9 cellular contexts compared by ENCODE assay signal in genomic region chr3:183285828-183286457, GRCh38. TPM values are rescaled to one million over a fixed set of nuclear protein-coding genes. Genes with fewer than 3 reads are reported as not detected.
DNase-seq lines count a peak whose midpoint lies in the region; ATAC-seq and TF ChIP-seq lines count a peak whose summit lies in the region.
"Had no signal": no experiment of that assay in that cellular context is flagged by ENCODE, and none has a peak within 500 bp of the region (broad histone marks: within the 10 kb centered on the region; RNA-seq: fewer than 3 reads in every experiment).

No MANE protein-coding gene starts in this region.

- WGBS in gastroesophageal sphincter (ENCODE audit: low coverage in 1 of 2), 2 donors = 30 to 44% methylated on average over 4 to 5 of the region's 10 CpGs
- 19% methylated on average over 10 of the region's 10 CpGs for WGBS in prostate gland

- peak; percentile 39; the same call in 1 of the 2 replicates for TF ChIP-seq POLR2A in Raji (IDR thresholded peaks at IDR 0.05; ENCODE audit: insufficient read depth, low read depth, low read length)
- TF ChIP-seq POLR2A in gastroesophageal sphincter (IDR thresholded peaks at IDR 0.05) = no peak
- no peak for TF ChIP-seq POLR2A in prostate gland (IDR thresholded peaks at IDR 0.05)

- no peak for TF ChIP-seq CTCF in gastroesophageal sphincter (IDR thresholded peaks at IDR 0.05)
- no peak for TF ChIP-seq CTCF in prostate gland (IDR thresholded peaks at IDR 0.05)
- TF ChIP-seq CTCF in upper lobe of right lung (IDR thresholded peaks at IDR 0.05) = no peak

- no peaks in the 10 kb centered on the region for H3K9me3 ChIP-seq in gastroesophageal sphincter
- no peaks in the 10 kb centered on the region for H3K9me3 ChIP-seq in prostate gland
- no peaks in the 10 kb centered on the region for H3K9me3 ChIP-seq in upper lobe of right lung

- intact Hi-C loops in prostate gland (cut with DNase I) (no loop called here), upper lobe of right lung (cut with DNase I) (no loop called here)

- H3K4me3 ChIP-seq in gastroesophageal sphincter = no peak overlapping the region
- H3K4me3 ChIP-seq in prostate gland = no peak overlapping the region
- H3K4me3 ChIP-seq in upper lobe of right lung = no peak overlapping the region
- H3K4me3 ChIP-seq: cardiac muscle cell had no signal

- no peaks in the 10 kb centered on the region for H3K27me3 ChIP-seq in gastroesophageal sphincter
- no peaks in the 10 kb centered on the region for H3K27me3 ChIP-seq in prostate gland (replicated peaks; ENCODE audit: insufficient read depth)
- H3K27me3 ChIP-seq in upper lobe of right lung = no peaks in the 10 kb centered on the region
- H3K27me3 ChIP-seq: cardiac muscle cell had no signal

- ATAC-seq in GM21360 (IDR thresholded peaks at IDR 0.05; ENCODE audit: unreplicated experiment) = peak; percentile 98
- ATAC-seq in gastroesophageal sphincter = peak; percentile 93
- peak; percentile 97 for ATAC-seq in upper lobe of right lung

- H3K36me3 ChIP-seq in gastroesophageal sphincter (no peaks in the 10 kb centered on the region), prostate gland (no peaks in the 10 kb centered on the region), upper lobe of right lung (no peaks in the 10 kb centered on the region)
- H3K36me3 ChIP-seq: cardiac muscle cell had no signal

- peak; percentile 99 for DNase-seq in COLO829 (ENCODE audit: low spot score)
- DNase-seq in HS-5 (ENCODE audit: low read depth) = peak; percentile 94
- DNase-seq in activated gamma-delta T cell treated with anti-CD3 and anti-CD28 coated beads, Interleukin-2, amount 50 U/mL, for 16 hours (ENCODE audit: low read depth) = peak; percentile 88
- DNase-seq in prostate gland (ENCODE audit: low spot score) = peak; percentile 83
- DNase-seq in upper lobe of right lung = peak; percentile 89

- H3K27ac ChIP-seq in gastroesophageal sphincter (peak overlapping the region in 3 of 4 donors; percentile 34 to 67 (median 63)), prostate gland (peak overlapping the region; percentile 54 to 64), upper lobe of right lung (peak overlapping the region; percentile 32)
- H3K27ac ChIP-seq: cardiac muscle cell had no signal

- TF ChIP-seq EP300 in gastroesophageal sphincter (IDR thresholded peaks at IDR 0.05) = no peak

- H3K4me1 ChIP-seq in gastroesophageal sphincter = peaks cover 5 to 19% (median 7%) of the 10 kb centered on the region in 3 donors
- no peaks in the 10 kb centered on the region for H3K4me1 ChIP-seq in prostate gland (replicated peaks)
- H3K4me1 ChIP-seq in upper lobe of right lung = peaks cover 10% of the 10 kb centered on the region

RNA-seq across cellular contexts. Expression of gene B3GNT5, which starts 32.9 kb away (rescaled TPM):
- total RNA-seq in gastroesophageal sphincter (1 to 10 TPM; 5.0 to 9.2 (median 6.1) TPM), prostate gland (1 to 10 TPM; 5.9 to 7.2 TPM), upper lobe of right lung (31.0 TPM)
